9 cellular contexts compared by ENCODE assay signal in the genomic region with DNA sequence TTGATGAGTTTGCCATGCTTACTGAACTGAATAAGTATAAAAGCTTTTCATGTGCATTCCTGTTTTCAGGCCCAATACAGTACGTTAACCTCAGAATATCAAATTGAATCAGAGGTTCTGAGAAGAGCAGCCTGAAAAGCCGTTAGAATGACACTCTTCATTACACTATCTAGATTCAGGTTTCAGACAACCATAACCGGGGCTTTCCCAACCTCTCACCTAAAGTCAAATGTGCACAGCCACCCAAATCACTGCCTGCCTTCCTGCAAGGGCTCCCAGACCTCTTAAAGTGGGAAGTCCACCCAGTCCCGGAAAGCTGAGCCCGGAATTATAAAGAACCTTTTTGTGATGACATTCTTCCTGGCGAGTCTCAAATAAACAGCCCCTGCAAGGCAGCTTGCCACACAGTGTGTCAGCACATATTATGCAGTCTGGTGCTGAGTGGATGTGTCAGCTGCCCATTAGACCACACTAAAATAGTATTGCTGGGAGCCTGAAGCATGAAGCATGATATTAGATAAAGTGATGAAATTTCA.
A peak's percentile ranks its signal among the peaks of the same experiment; 100 is the strongest.
DNase-seq lines count a peak whose midpoint lies in the region; ATAC-seq and TF ChIP-seq lines count a peak whose summit lies in the region.
"Had no signal": no experiment of that assay in that cellular context is flagged by ENCODE, and none has a peak within 500 bp of the region (broad histone marks: within the 10 kb centered on the region; RNA-seq: fewer than 3 reads in every experiment).

No MANE protein-coding gene starts in this region.

- TF ChIP-seq CTCF in GM06990 (IDR thresholded peaks at IDR 0.05; ENCODE audit: insufficient read depth, low read length, poor library complexity, severe bottlenecking) = no peak
- TF ChIP-seq CTCF in endodermal cell (conservative IDR thresholded peaks at IDR 0.05) = no peak
- no peak for TF ChIP-seq CTCF in vagina (IDR thresholded peaks at IDR 0.05)
- TF ChIP-seq CTCF in left lung (IDR thresholded peaks at IDR 0.05) = no peak

- H3K4me3 ChIP-seq in GM06990 (replicated peaks; ENCODE audit: low read depth, low read length) (no peak overlapping the region), endodermal cell (ENCODE audit: low read length) (no peak overlapping the region), vagina (no peak overlapping the region), left lung (no peak overlapping the region)

- H3K4me1 ChIP-seq in endodermal cell (ENCODE audit: control insufficient read depth, insufficient read depth, low read length) (no peaks in the 10 kb centered on the region), vagina (no peaks in the 10 kb centered on the region), left lung (peaks cover 0 to under 1% of the 10 kb centered on the region in 2 donors)

- peak; percentile 93 for ATAC-seq in GM19455 (IDR thresholded peaks at IDR 0.05; ENCODE audit: unreplicated experiment)
- ATAC-seq in HG03108 (IDR thresholded peaks at IDR 0.05; ENCODE audit: unreplicated experiment) = peak; percentile 78
- ATAC-seq in left lung = no peak

- no peak overlapping the region for H3K27ac Mint-ChIP-seq in endodermal cell

- H3K27me3 ChIP-seq in GM06990 (replicated peaks; ENCODE audit: control insufficient read depth, insufficient read depth, low read length) = no peaks in the 10 kb centered on the region; the same call in 1 of the 2 replicates
- no peaks in the 10 kb centered on the region for H3K27me3 ChIP-seq in endodermal cell (ENCODE audit: control insufficient read depth, insufficient read depth, low read length, poor library complexity, severe bottlenecking)
- no peaks in the 10 kb centered on the region for H3K27me3 ChIP-seq in vagina
- H3K27me3 ChIP-seq in left lung = no peaks in the 10 kb centered on the region

- no peak overlapping the region for H3K27ac ChIP-seq in endodermal cell (ENCODE audit: low read depth, low read length)
- no peak overlapping the region for H3K27ac ChIP-seq in vagina
- H3K27ac ChIP-seq in left lung = no peak overlapping the region

- intact Hi-C loops in vagina (cut with DNase I) = no loop called here
- intact Hi-C loops in left lung (cut with DNase I) = no loop called here

- H3K36me3 ChIP-seq in GM06990 (ENCODE audit: control insufficient read depth, insufficient read depth, low read length) (no peaks in the 10 kb centered on the region), endodermal cell (ENCODE audit: control insufficient read depth, insufficient read depth, low read length) (no peaks in the 10 kb centered on the region), vagina (no peaks in the 10 kb centered on the region), left lung (no peaks in the 10 kb centered on the region)

- H3K9me3 ChIP-seq in endodermal cell (ENCODE audit: control insufficient read depth, low read length) (no peaks in the 10 kb centered on the region), vagina (no peaks in the 10 kb centered on the region), left lung (no peaks in the 10 kb centered on the region)

- H3K9me3 Mint-ChIP-seq in endodermal cell = peaks cover under 1% of the 10 kb centered on the region

- WGBS in endodermal cell (ENCODE audit: insufficient coverage in 1 of 2, insufficient read length in 1 of 2), 2 experiments = 78% methylated on average over 6 of the region's 6 CpGs; no CpG with 5 or more reads in 1 of the 2 experiments

- DNase-seq in GM06990 (ENCODE audit: extremely low read depth, insufficient read length) (peak; percentile 29), endodermal cell (peak; percentile 45), vagina (ENCODE audit: extremely low spot score in 2 of 2) (no peak), erythroblast (lab: John Stamatoyannopoulos, UW) (no peak), left lung (no peak)
- DNase-seq in activated CD8-positive, alpha-beta memory T cell treated with anti-CD3 and anti-CD28 coated beads, Interleukin-2, amount 50 U/mL, for 48 hours = no peak
- DNase-seq: mammary epithelial cell had no signal

- H3K4me1 Mint-ChIP-seq in endodermal cell = peaks cover 13% of the 10 kb centered on the region

- TF ChIP-seq POLR2A in vagina (IDR thresholded peaks at IDR 0.05) (no peak), erythroblast (IDR thresholded peaks at IDR 0.05; ENCODE audit: low read length) (no peak)

- H3K27me3 Mint-ChIP-seq in endodermal cell (ENCODE audit: insufficient read depth) = no peaks in the 10 kb centered on the region

- no peak overlapping the region for H3K4me3 Mint-ChIP-seq in endodermal cell

- H3K36me3 Mint-ChIP-seq in endodermal cell (ENCODE audit: low read depth) = no peaks in the 10 kb centered on the region

- no peak overlapping the region for H3K9ac ChIP-seq in endodermal cell (ENCODE audit: extremely low read depth, low read length, poor library complexity, severe bottlenecking)

Comparison
In these comparisons a context has a peak if more than half of its experiments do, and no peak if none do; other contexts are left out.
1. DNase-seq: peak in GM06990 (single experiment) and endodermal cell (single experiment); none in vagina (0 of 2), activated CD8-positive, alpha-beta memory T cell treated with anti-CD3 and anti-CD28 coated beads, Interleukin-2, amount 50 U/mL, for 48 hours (single experiment), erythroblast (0 of 2) and left lung (0 of 2).